Comparison of ENCODE assay signal across 16 cellular contexts in genomic region chr18:11992096-11992785, GRCh38.
"Had no signal": no experiment of that assay in that cellular context is flagged by ENCODE, and none has a peak within 500 bp of the region (broad histone marks: within the 10 kb centered on the region; RNA-seq: fewer than 3 reads in every experiment).

No MANE protein-coding gene starts in this region.

- H3K27ac Mint-ChIP-seq: activated B cell treated with CpG ODN at 0.5 μM for 24 hours; activated CD4-positive, alpha-beta T cell treated with anti-CD3 and anti-CD28 coated beads, Interleukin-2, amount 10 ng/mL, durations not matched to agents 24 days and 14 days; activated naive CD4-positive, alpha-beta T cell treated with anti-CD3 and anti-CD28 coated beads for 36 hours; activated T-helper 1 cell treated with anti-CD3 and anti-CD28 coated beads, Interleukin-12 subunit alpha, Interleukin-12 subunit beta, Interleukin-2, Interleukin-4 antibody, amounts not matched to agents 30 ng/mL and 10 ng/mL and 1 ng/mL, durations not matched to agents 14 hours and 24 hours and 36 hours; T-helper 17 cell had no signal

- ATAC-seq: left colon, right cardiac atrium, T-helper 17 cell had no signal

- H3K36me3 Mint-ChIP-seq: type B pancreatic cell had no signal

- H3K4me3 Mint-ChIP-seq: activated B cell treated with CpG ODN at 0.5 μM for 24 hours; activated CD4-positive, alpha-beta T cell treated with anti-CD3 and anti-CD28 coated beads, Interleukin-2, amount 10 ng/mL, durations not matched to agents 24 days and 14 days; activated naive CD4-positive, alpha-beta T cell treated with anti-CD3 and anti-CD28 coated beads for 36 hours; activated T-helper 1 cell treated with anti-CD3 and anti-CD28 coated beads, Interleukin-12 subunit alpha, Interleukin-12 subunit beta, Interleukin-2, Interleukin-4 antibody, amounts not matched to agents 30 ng/mL and 10 ng/mL and 1 ng/mL, durations not matched to agents 14 hours and 24 hours and 36 hours; neural crest cell; T-helper 17 cell; type B pancreatic cell had no signal

- H3K4me3 ChIP-seq: coronary artery had no signal

- H3K27ac ChIP-seq: coronary artery had no signal

- H3K9me3 Mint-ChIP-seq: activated B cell treated with CpG ODN at 0.5 μM for 24 hours; activated CD4-positive, alpha-beta T cell treated with anti-CD3 and anti-CD28 coated beads, Interleukin-2, amount 10 ng/mL, durations not matched to agents 24 days and 14 days; activated naive CD4-positive, alpha-beta T cell treated with anti-CD3 and anti-CD28 coated beads for 36 hours; activated T-helper 1 cell treated with anti-CD3 and anti-CD28 coated beads, Interleukin-12 subunit alpha, Interleukin-12 subunit beta, Interleukin-2, Interleukin-4 antibody, amounts not matched to agents 30 ng/mL and 10 ng/mL and 1 ng/mL, durations not matched to agents 14 hours and 24 hours and 36 hours; neural crest cell; type B pancreatic cell had no signal

- DNase-seq: activated B cell treated with CpG ODN at 0.5 μM for 24 hours; activated CD4-positive, alpha-beta T cell treated with anti-CD3 and anti-CD28 coated beads, Interleukin-2, amount 10 ng/mL, durations not matched to agents 24 days and 14 days; activated naive CD4-positive, alpha-beta T cell treated with anti-CD3 and anti-CD28 coated beads for 36 hours; central memory CD4-positive, alpha-beta T cell; effector memory CD4-positive, alpha-beta T cell; left colon; mesendoderm; right cardiac atrium; stimulated activated CD4-positive, alpha-beta T cell treated with anti-CD3 and anti-CD28 coated beads, Interleukin-2, amount 100 ng/mL, for 24 hours; stimulated activated naive CD4-positive, alpha-beta T cell; substantia nigra; T-helper 17 cell had no signal
